15 cellular contexts compared by ENCODE assay signal in genomic region chr5:131384181-131384580, GRCh38.
DNase-seq lines count a peak whose midpoint lies in the region; ATAC-seq lines count a peak whose summit lies in the region.
"Had no signal": no experiment of that assay in that cellular context is flagged by ENCODE, and none has a peak within 500 bp of the region (broad histone marks: within the 10 kb centered on the region; RNA-seq: fewer than 3 reads in every experiment).

No MANE protein-coding gene starts in this region.

- H3K27me3 Mint-ChIP-seq in activated CD4-positive, alpha-beta T cell treated with anti-CD3 and anti-CD28 coated beads for 36 hours = no peaks in the 10 kb centered on the region
- H3K27me3 Mint-ChIP-seq in IgD-negative memory B cell = no peaks in the 10 kb centered on the region
- H3K27me3 Mint-ChIP-seq in activated T-helper 2 cell treated with anti-CD3 and anti-CD28 coated beads, Interferon-gamma antibody, Interleukin-2, Interleukin-4, amounts not matched to agents 10 μg/mL and 5 μg/mL and 100 μg/mL, durations not matched to agents 14 hours and 24 hours and 36 hours (ENCODE audit: low read depth) = no peaks in the 10 kb centered on the region
- no peaks in the 10 kb centered on the region for H3K27me3 Mint-ChIP-seq in naive B cell
- H3K27me3 Mint-ChIP-seq: progenitor cell of endocrine pancreas had no signal

- DNase-seq in activated CD4-positive, alpha-beta T cell treated with anti-CD3 and anti-CD28 coated beads for 36 hours = no peak
- no peak for DNase-seq in activated CD4-positive, alpha-beta T cell treated with anti-CD3 and anti-CD28 coated beads for 4 hours
- DNase-seq in activated T-helper 2 cell treated with anti-CD3 and anti-CD28 coated beads, Interferon-gamma antibody, Interleukin-2, Interleukin-4, amounts not matched to agents 10 μg/mL and 5 μg/mL and 100 μg/mL, durations not matched to agents 14 hours and 24 hours and 36 hours (ENCODE audit: low spot score) = no peak
- DNase-seq in naive B cell (no peak), COLO668 (lab: John Stamatoyannopoulos, UW; ENCODE audit: unreplicated experiment) (no peak)
- DNase-seq: DND-41; NCI-H2029; NCI-H510A; stimulated activated naive CD4-positive, alpha-beta T cell; WERI-Rb-1 had no signal

- CTCF ChIA-PET in activated CD4-positive, alpha-beta T cell treated with anti-CD3 and anti-CD28 coated beads for 36 hours (lab: Charles Lee) = interaction anchor here (0.7 to 5.9 kb wide), 8 partner anchors 11 to 1436 kb away, joined by 3 to 46 read pairs (median 4); partner anchors contain the start of gene CDC42SE2

- peak overlapping the region; percentile 18 for H3K4me3 Mint-ChIP-seq in activated CD4-positive, alpha-beta T cell treated with anti-CD3 and anti-CD28 coated beads for 36 hours
- H3K4me3 Mint-ChIP-seq in IgD-negative memory B cell (peak overlapping the region in 1 of 4 donors; percentile 17), naive B cell (no peak overlapping the region)
- H3K4me3 Mint-ChIP-seq in activated T-helper 2 cell treated with anti-CD3 and anti-CD28 coated beads, Interferon-gamma antibody, Interleukin-2, Interleukin-4, amounts not matched to agents 10 μg/mL and 5 μg/mL and 100 μg/mL, durations not matched to agents 14 hours and 24 hours and 36 hours (ENCODE audit: low read depth) = no peak overlapping the region

- H3K36me3 Mint-ChIP-seq in activated CD4-positive, alpha-beta T cell treated with anti-CD3 and anti-CD28 coated beads for 36 hours (ENCODE audit: low read depth) = peaks cover 57% of the 10 kb centered on the region
- H3K36me3 Mint-ChIP-seq in IgD-negative memory B cell (peaks cover 5% of the 10 kb centered on the region), naive B cell (peaks cover 10 to 16% of the 10 kb centered on the region in 2 donors)
- peaks cover 59% of the 10 kb centered on the region for H3K36me3 Mint-ChIP-seq in activated T-helper 2 cell treated with anti-CD3 and anti-CD28 coated beads, Interferon-gamma antibody, Interleukin-2, Interleukin-4, amounts not matched to agents 10 μg/mL and 5 μg/mL and 100 μg/mL, durations not matched to agents 14 hours and 24 hours and 36 hours (ENCODE audit: low read depth)

- H3K4me1 Mint-ChIP-seq in activated CD4-positive, alpha-beta T cell treated with anti-CD3 and anti-CD28 coated beads for 36 hours = peaks cover 94% of the 10 kb centered on the region
- peaks cover 31 to 50% (median 40%) of the 10 kb centered on the region in 3 donors for H3K4me1 Mint-ChIP-seq in IgD-negative memory B cell
- peaks cover 72% of the 10 kb centered on the region for H3K4me1 Mint-ChIP-seq in activated T-helper 2 cell treated with anti-CD3 and anti-CD28 coated beads, Interferon-gamma antibody, Interleukin-2, Interleukin-4, amounts not matched to agents 10 μg/mL and 5 μg/mL and 100 μg/mL, durations not matched to agents 14 hours and 24 hours and 36 hours (ENCODE audit: low read depth)
- peaks cover 32 to 46% (median 43%) of the 10 kb centered on the region in 3 donors for H3K4me1 Mint-ChIP-seq in naive B cell

- intact Hi-C loops in activated CD4-positive, alpha-beta T cell treated with anti-CD3 and anti-CD28 coated beads for 36 hours (cut with DNase I, micrococcal nuclease) = loop anchor here (1.0 to 5.0 kb wide), 4 partner anchors 11 to 120 kb away; partner anchors contain the start of gene CDC42SE2 (in 1 of the 2)
- intact Hi-C loops in activated T-helper 2 cell treated with anti-CD3 and anti-CD28 coated beads, Interferon-gamma antibody, Interleukin-2, Interleukin-4, amounts not matched to agents 10 μg/mL and 5 μg/mL and 100 μg/mL, durations not matched to agents 14 hours and 24 hours and 36 hours (cut with micrococcal nuclease) = loop anchor here (1.0 to 5.0 kb wide), 2 partner anchors 10 to 153 kb away; no protein-coding TSS in a partner anchor

- no peak for ATAC-seq in activated CD4-positive, alpha-beta T cell treated with anti-CD3 and anti-CD28 coated beads for 36 hours
- ATAC-seq in naive B cell (ENCODE audit: low read depth in 2 of 2) (no peak), GM21526 (IDR thresholded peaks at IDR 0.05; ENCODE audit: low FRiP score, unreplicated experiment) (no peak), HG03025 (IDR thresholded peaks at IDR 0.05; ENCODE audit: low FRiP score, unreplicated experiment) (no peak)
- ATAC-seq: gastroesophageal sphincter had no signal

- H3K27ac Mint-ChIP-seq in activated CD4-positive, alpha-beta T cell treated with anti-CD3 and anti-CD28 coated beads for 36 hours = peak overlapping the region; percentile 94
- H3K27ac Mint-ChIP-seq in IgD-negative memory B cell (peak overlapping the region; percentile 29 to 88 (median 52)), naive B cell (peak overlapping the region in 5 of 6 donors; percentile 47 to 83 (median 80))
- H3K27ac Mint-ChIP-seq in activated T-helper 2 cell treated with anti-CD3 and anti-CD28 coated beads, Interferon-gamma antibody, Interleukin-2, Interleukin-4, amounts not matched to agents 10 μg/mL and 5 μg/mL and 100 μg/mL, durations not matched to agents 14 hours and 24 hours and 36 hours = peak overlapping the region; percentile 84

- H3K9me3 Mint-ChIP-seq in activated CD4-positive, alpha-beta T cell treated with anti-CD3 and anti-CD28 coated beads for 36 hours (ENCODE audit: low read depth) = no peaks in the 10 kb centered on the region
- H3K9me3 Mint-ChIP-seq in IgD-negative memory B cell (peaks cover 0 to 2% (median 0%) of the 10 kb centered on the region in 3 donors), naive B cell (peaks cover 0 to 5% (median 0%) of the 10 kb centered on the region in 7 donors)
- no peaks in the 10 kb centered on the region for H3K9me3 Mint-ChIP-seq in activated T-helper 2 cell treated with anti-CD3 and anti-CD28 coated beads, Interferon-gamma antibody, Interleukin-2, Interleukin-4, amounts not matched to agents 10 μg/mL and 5 μg/mL and 100 μg/mL, durations not matched to agents 14 hours and 24 hours and 36 hours

- POLR2A ChIA-PET in activated CD4-positive, alpha-beta T cell treated with anti-CD3 and anti-CD28 coated beads for 36 hours (lab: Charles Lee) = interaction anchor here (0.6 to 1.0 kb wide), 6 partner anchors 112 to 1106 kb away, joined by 3 to 7 read pairs (median 3); partner anchors contain the start of genes CDC42SE2 and IRF1
